Comparison of ENCODE assay signal across 8 cellular contexts in the genomic region with DNA sequence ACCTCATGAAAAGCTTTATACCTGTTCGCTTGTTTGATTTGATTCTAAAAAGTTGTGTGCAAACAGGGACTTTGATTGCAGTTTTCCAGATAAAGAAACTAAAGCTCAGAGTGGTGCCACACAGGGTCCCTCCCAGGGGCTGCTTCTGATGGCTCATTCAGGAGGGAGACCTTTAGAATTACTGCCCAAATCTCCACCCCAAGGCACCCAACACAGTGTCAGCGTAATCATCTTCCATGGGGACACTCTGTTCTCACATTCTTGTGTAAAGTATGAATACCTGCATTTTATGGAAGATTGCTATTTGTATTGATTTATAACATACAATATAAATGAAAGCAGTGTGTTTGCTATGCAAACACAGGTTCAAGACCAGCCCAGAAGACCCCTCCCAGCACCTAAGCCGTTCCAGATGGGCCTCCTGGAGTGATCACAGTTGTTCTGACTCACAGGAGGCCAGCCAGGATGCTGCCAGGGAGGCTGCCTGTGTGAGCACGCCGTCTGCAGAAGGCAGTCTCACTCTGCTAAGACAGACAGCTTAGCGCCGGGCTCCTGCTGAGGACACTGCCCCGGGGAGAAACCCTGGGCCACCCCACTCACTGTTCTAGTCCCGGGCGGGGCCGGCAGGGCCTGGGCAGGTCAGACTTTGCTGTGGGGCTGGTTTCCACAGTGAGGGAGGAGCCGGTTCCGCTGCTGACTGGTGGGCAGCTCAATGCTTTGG.
DNase-seq lines count a peak whose midpoint lies in the region; ATAC-seq and TF ChIP-seq lines count a peak whose summit lies in the region.

No MANE protein-coding gene starts in this region.

- H3K9ac ChIP-seq in adipocyte (ENCODE audit: low read length): peak overlapping the region; percentile 31
- H3K9ac ChIP-seq in MM.1S (ENCODE audit: low read length): no peak overlapping the region

- no peak overlapping the region for H3K4me3 ChIP-seq in MG63
- no peak overlapping the region for H3K4me3 ChIP-seq in adipocyte (ENCODE audit: low read length)
- no peak overlapping the region for H3K4me3 ChIP-seq in suprapubic skin
- no peak overlapping the region for H3K4me3 ChIP-seq in MM.1S (ENCODE audit: low read length)

- H3F3A ChIP-seq in MM.1S (ENCODE audit: insufficient read depth, low read length): no peaks in the 10 kb centered on the region

- TF ChIP-seq CTCF in suprapubic skin (IDR thresholded peaks at IDR 0.05) (no peak), MM.1S (IDR thresholded peaks at IDR 0.05; ENCODE audit: low read length) (no peak)

- peak overlapping the region; percentile 81 for H3K27ac ChIP-seq in suprapubic skin
- H3K27ac ChIP-seq in MM.1S (ENCODE audit: low read length): no peak overlapping the region

- 20% methylated on average over 7 of the region's 13 CpGs for WGBS in suprapubic skin

- no peaks in the 10 kb centered on the region for H3K79me2 ChIP-seq in MM.1S (ENCODE audit: low read length)

- H3K4me1 ChIP-seq in adipocyte (ENCODE audit: control insufficient read depth, insufficient read depth, low read length) (peaks cover 28% of the 10 kb centered on the region), suprapubic skin (peaks cover 38% of the 10 kb centered on the region), MM.1S (ENCODE audit: low read length) (no peaks in the 10 kb centered on the region)

- peak; percentile 55 for ATAC-seq in GM19035 (IDR thresholded peaks at IDR 0.05; ENCODE audit: unreplicated experiment)
- ATAC-seq in HG03457 (IDR thresholded peaks at IDR 0.05; ENCODE audit: unreplicated experiment): no peak
- no peak for ATAC-seq in GM18867 (IDR thresholded peaks at IDR 0.05; ENCODE audit: unreplicated experiment)

- H2AFZ ChIP-seq in MM.1S (ENCODE audit: low read length): no peak overlapping the region; the same call in 1 of the 2 replicates

- 0 out of 2 replicates have a peak, but pooled peaks cover 2% of the 10 kb centered on the region for H3K9me3 ChIP-seq in MG63
- H3K9me3 ChIP-seq in adipocyte (ENCODE audit: control insufficient read depth, low read length): peaks cover 5% of the 10 kb centered on the region
- H3K9me3 ChIP-seq in suprapubic skin: no peaks in the 10 kb centered on the region
- H3K9me3 ChIP-seq in MM.1S (replicated peaks; ENCODE audit: insufficient read depth, low read length): no peaks in the 10 kb centered on the region

- no peaks in the 10 kb centered on the region for H4K20me1 ChIP-seq in MM.1S (ENCODE audit: insufficient read depth, low read length)

- no peak for TF ChIP-seq EP300 in suprapubic skin (IDR thresholded peaks at IDR 0.05)

- H3K27me3 ChIP-seq in MG63 (no peaks in the 10 kb centered on the region), adipocyte (replicated peaks; ENCODE audit: control insufficient read depth, insufficient read depth, low read length) (no peaks in the 10 kb centered on the region), suprapubic skin (no peaks in the 10 kb centered on the region), MM.1S (replicated peaks; ENCODE audit: insufficient read depth, low read length) (no peaks in the 10 kb centered on the region)

- H3K9me2 ChIP-seq in MM.1S (replicated peaks; ENCODE audit: insufficient read depth, low read length): no peaks in the 10 kb centered on the region

- DNase-seq in MG63 (peak; percentile 99), adipocyte (ENCODE audit: low read depth) (peak; percentile 93), iris pigment epithelial cell (ENCODE audit: low read depth) (peak; percentile 92), suprapubic skin (ENCODE audit: low spot score in 2 of 2) (peak; percentile 72 to 84), MM.1S (no peak)

- no peak for TF ChIP-seq POLR2A in suprapubic skin (IDR thresholded peaks at IDR 0.05)

- no peak overlapping the region for H3K4me2 ChIP-seq in MM.1S (ENCODE audit: low read depth, low read length)

- H3K36me3 ChIP-seq in MG63 (no peaks in the 10 kb centered on the region), adipocyte (ENCODE audit: control insufficient read depth, insufficient read depth, low read length, severe bottlenecking) (no peaks in the 10 kb centered on the region), suprapubic skin (no peaks in the 10 kb centered on the region), MM.1S (replicated peaks; ENCODE audit: insufficient read depth, low read length) (no peaks in the 10 kb centered on the region)
